In genomic region chr14:70183991-70184390, GRCh38 we compare ENCODE assay signal across 16 cellular contexts. TPM values are rescaled to one million over a fixed set of nuclear protein-coding genes. Genes with fewer than 3 reads are reported as not detected.
A peak's percentile ranks its signal among the peaks of the same experiment; 100 is the strongest.
DNase-seq lines count a peak whose midpoint lies in the region; ATAC-seq and TF ChIP-seq lines count a peak whose summit lies in the region.
"Had no signal": no experiment of that assay in that cellular context is flagged by ENCODE, and none has a peak within 500 bp of the region (broad histone marks: within the 10 kb centered on the region; RNA-seq: fewer than 3 reads in every experiment).

No MANE protein-coding gene starts in this region.

- H3K27me3 Mint-ChIP-seq in stimulated activated naive B cell treated with anti-CD40 and anti-IgM and Interleukin-4, amounts not matched to agents 10 μg/mL and 1 μg/mL and 100 μg/mL, for 72 hours, result peaks cover 24 to 27% of the 10 kb centered on the region in 2 donors
- peaks cover under 1 to 11% of the 10 kb centered on the region in 2 donors for H3K27me3 Mint-ChIP-seq in natural killer cell (ENCODE audit: low read depth in 2 of 2)

- peaks cover 11 to 22% of the 10 kb centered on the region in 2 donors for H3K4me1 Mint-ChIP-seq in stimulated activated naive B cell treated with anti-CD40 and anti-IgM and Interleukin-4, amounts not matched to agents 10 μg/mL and 1 μg/mL and 100 μg/mL, for 72 hours
- peaks cover 19 to 20% of the 10 kb centered on the region in 2 donors for H3K4me1 Mint-ChIP-seq in natural killer cell

- peak; percentile 62 for ATAC-seq in GM19035 (IDR thresholded peaks at IDR 0.05; ENCODE audit: unreplicated experiment)
- peak; percentile 43 for ATAC-seq in GM21825 (IDR thresholded peaks at IDR 0.05; ENCODE audit: unreplicated experiment)
- peak; percentile 55 for ATAC-seq in HG03175 (IDR thresholded peaks at IDR 0.05; ENCODE audit: unreplicated experiment)
- peak; percentile 45 to 58 for ATAC-seq in stimulated activated naive B cell treated with anti-CD40 and anti-IgM and Interleukin-4, amounts not matched to agents 10 μg/mL and 1 μg/mL and 100 μg/mL, for 72 hours (replicated peaks)
- ATAC-seq in natural killer cell, result no peak
- ATAC-seq: CD8-positive, alpha-beta T cell; left ventricle myocardium superior; Right ventricle myocardium inferior had no signal

- intact Hi-C loops in natural killer cell (cut with micrococcal nuclease), result no loop called here

- no peak for DNase-seq in stimulated activated naive B cell treated with anti-CD40 and anti-IgM and Interleukin-4, amounts not matched to agents 10 μg/mL and 1 μg/mL and 100 μg/mL, for 72 hours
- DNase-seq in activated gamma-delta T cell (lab: John Stamatoyannopoulos, UW) (no peak), RKO (ENCODE audit: low spot score) (no peak), natural killer cell (no peak)
- DNase-seq: CD8-positive, alpha-beta T cell; central memory CD4-positive, alpha-beta T cell; Karpas-422; left ventricle myocardium superior; NCI-H187 treated with DMSO at 0.1 percent for 48 hours; NCI-H774 had no signal

- no peak overlapping the region for H3K4me3 Mint-ChIP-seq in stimulated activated naive B cell treated with anti-CD40 and anti-IgM and Interleukin-4, amounts not matched to agents 10 μg/mL and 1 μg/mL and 100 μg/mL, for 72 hours
- no peak overlapping the region for H3K4me3 Mint-ChIP-seq in natural killer cell
- H3K4me3 Mint-ChIP-seq: activated naive CD8-positive, alpha-beta T cell; CD8-positive, alpha-beta T cell; neural crest cell had no signal

- H3K27ac Mint-ChIP-seq in stimulated activated naive B cell treated with anti-CD40 and anti-IgM and Interleukin-4, amounts not matched to agents 10 μg/mL and 1 μg/mL and 100 μg/mL, for 72 hours, result no peak overlapping the region
- H3K27ac Mint-ChIP-seq in natural killer cell, result no peak overlapping the region
- H3K27ac Mint-ChIP-seq: activated naive CD8-positive, alpha-beta T cell; CD8-positive, alpha-beta T cell had no signal

- TF ChIP-seq CTCF in natural killer cell (IDR thresholded peaks at IDR 0.05), result no peak

- H3K9me3 Mint-ChIP-seq in stimulated activated naive B cell treated with anti-CD40 and anti-IgM and Interleukin-4, amounts not matched to agents 10 μg/mL and 1 μg/mL and 100 μg/mL, for 72 hours, result no peaks in the 10 kb centered on the region
- H3K9me3 Mint-ChIP-seq in natural killer cell, result no peaks in the 10 kb centered on the region
- H3K9me3 Mint-ChIP-seq: CD8-positive, alpha-beta T cell; neural crest cell had no signal

- H3K36me3 Mint-ChIP-seq in stimulated activated naive B cell treated with anti-CD40 and anti-IgM and Interleukin-4, amounts not matched to agents 10 μg/mL and 1 μg/mL and 100 μg/mL, for 72 hours, result no peaks in the 10 kb centered on the region
- no peaks in the 10 kb centered on the region for H3K36me3 Mint-ChIP-seq in natural killer cell
- H3K36me3 Mint-ChIP-seq: activated naive CD8-positive, alpha-beta T cell; CD8-positive, alpha-beta T cell had no signal

RNA-seq across cellular contexts. Expression of gene SLC8A3, which starts 4.8 kb away (rescaled TPM):
- total RNA-seq in natural killer cell, result under 1 TPM; 0.30 to 0.56 (median 0.32) TPM
- total RNA-seq: CD8-positive, alpha-beta T cell had no signal

Comparison
In these comparisons a context has a peak if more than half of its experiments do, and no peak if none do; other contexts are left out.
1. ATAC-seq: peak in GM19035 (single experiment), GM21825 (single experiment), HG03175 (single experiment) and stimulated activated naive B cell treated with anti-CD40 and anti-IgM and Interleukin-4, amounts not matched to agents 10 μg/mL and 1 μg/mL and 100 μg/mL, for 72 hours (2 of 2); none in natural killer cell (0 of 3).